Comparison of ENCODE assay signal across 1 cellular context in the genomic region with DNA sequence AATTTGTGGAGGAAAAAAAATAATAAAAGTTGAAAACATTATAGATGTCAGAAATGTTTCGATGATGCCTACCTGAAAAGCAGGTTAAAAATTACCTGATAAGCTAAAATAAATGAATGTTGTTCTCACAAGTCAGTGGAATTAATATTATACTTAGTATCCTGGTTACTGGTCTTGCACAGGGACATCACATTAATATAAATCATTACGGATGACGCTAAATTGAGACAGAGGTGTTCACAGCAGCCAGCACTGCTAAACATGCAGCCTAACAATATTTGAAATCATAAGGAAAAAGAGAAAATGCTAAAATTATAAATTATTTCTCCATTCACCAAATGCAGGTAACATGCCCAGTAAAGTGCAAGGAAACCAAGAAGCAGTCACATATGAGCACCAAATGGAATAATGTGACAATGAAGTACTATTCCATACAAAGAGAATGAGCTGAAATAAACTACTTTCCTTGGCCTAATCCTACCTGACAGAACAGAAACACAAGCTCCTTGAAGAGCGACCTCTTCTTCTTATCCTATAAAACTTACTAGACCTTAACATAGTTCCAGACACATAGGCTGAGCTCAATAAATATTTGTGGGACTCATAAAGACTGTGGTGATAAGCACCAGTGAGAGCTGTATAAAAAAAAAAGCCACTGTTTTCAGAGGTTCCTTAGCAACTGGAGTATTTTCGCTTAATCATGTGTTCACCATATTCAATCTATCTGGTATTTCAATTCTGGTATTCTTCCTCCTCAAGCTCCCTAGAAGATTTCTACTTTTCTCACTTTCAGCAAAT.
TF ChIP-seq lines count a peak whose summit lies in the region.

No MANE protein-coding gene starts in this region.

TF ChIP-seq in H1, 55 proteins besides CTCF, POLR2A, EP300 and RAD21 (continued from another document):
- TF ChIP-seq MAFK (IDR thresholded peaks at IDR 0.05; ENCODE audit: low read depth, low read length) (no peak), SRF (IDR thresholded peaks at IDR 0.05; ENCODE audit: low read depth, low read length) (no peak), SP4 (IDR thresholded peaks at IDR 0.05; ENCODE audit: low read length) (no peak), GTF2F1 (IDR thresholded peaks at IDR 0.05; ENCODE audit: borderline replicate concordance, low read depth, low read length) (no peak), TBP (IDR thresholded peaks at IDR 0.05; ENCODE audit: low read depth, low read length) (no peak), BACH1 (IDR thresholded peaks at IDR 0.05; ENCODE audit: low read length) (no peak), MAX (IDR thresholded peaks at IDR 0.05) (no peak), POU5F1 (IDR thresholded peaks at IDR 0.05; ENCODE audit: low read depth, low read length) (no peak), HDAC2 (IDR thresholded peaks at IDR 0.05; ENCODE audit: borderline replicate concordance in 1 of 2, low read depth in 2 of 2, low read length in 2 of 2) (no peak), PHF8 (conservative IDR thresholded peaks at IDR 0.05; ENCODE audit: low read depth, low read length) (no peak), TCF12 (IDR thresholded peaks at IDR 0.05; ENCODE audit: low read depth, low read length) (no peak), KDM5A (IDR thresholded peaks at IDR 0.05; ENCODE audit: low read length) (no peak), CHD1 (IDR thresholded peaks at IDR 0.05; ENCODE audit: low read depth, low read length) (no peak), GABPA (IDR thresholded peaks at IDR 0.05; ENCODE audit: borderline replicate concordance, insufficient read depth, low read length) (no peak), BRCA1 (IDR thresholded peaks at IDR 0.05; ENCODE audit: low read depth, low read length) (no peak), CBX8 (IDR thresholded peaks at IDR 0.05; ENCODE audit: borderline replicate concordance, low read depth, low read length) (no peak), CBX5 (IDR thresholded peaks at IDR 0.05; ENCODE audit: low read depth, low read length) (no peak)
- TF ChIP-seq, protein P1, sequence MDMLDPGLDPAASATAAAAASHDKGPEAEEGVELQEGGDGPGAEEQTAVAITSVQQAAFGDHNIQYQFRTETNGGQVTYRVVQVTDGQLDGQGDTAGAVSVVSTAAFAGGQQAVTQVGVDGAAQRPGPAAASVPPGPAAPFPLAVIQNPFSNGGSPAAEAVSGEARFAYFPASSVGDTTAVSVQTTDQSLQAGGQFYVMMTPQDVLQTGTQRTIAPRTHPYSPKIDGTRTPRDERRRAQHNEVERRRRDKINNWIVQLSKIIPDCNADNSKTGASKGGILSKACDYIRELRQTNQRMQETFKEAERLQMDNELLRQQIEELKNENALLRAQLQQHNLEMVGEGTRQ (IDR thresholded peaks at IDR 0.05; ENCODE audit: low read length), result no peak
